31 cellular contexts compared by ENCODE assay signal in the genomic region with DNA sequence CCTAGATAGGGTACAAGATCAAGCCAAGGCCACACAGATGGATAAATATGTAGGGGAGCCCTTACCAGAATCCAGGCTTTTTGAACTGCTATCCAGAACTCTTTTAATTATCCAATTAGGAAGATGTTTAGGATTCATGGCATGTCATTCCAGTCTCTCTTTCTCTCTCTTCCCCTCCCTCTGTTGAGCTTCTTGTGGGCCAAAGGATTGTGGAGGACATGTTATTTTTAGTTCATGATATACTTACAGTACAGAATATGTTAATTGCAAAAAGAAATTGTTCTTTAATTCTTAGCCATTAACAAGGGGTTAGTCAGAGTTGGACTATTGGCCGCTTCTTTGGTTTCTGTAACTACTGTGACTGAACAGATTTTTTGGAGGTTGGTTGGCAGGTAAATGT.
A peak's percentile ranks its signal among the peaks of the same experiment; 100 is the strongest.
DNase-seq lines count a peak whose midpoint lies in the region; ATAC-seq and TF ChIP-seq lines count a peak whose summit lies in the region.
"Had no signal": no experiment of that assay in that cellular context is flagged by ENCODE, and none has a peak within 500 bp of the region (broad histone marks: within the 10 kb centered on the region; RNA-seq: fewer than 3 reads in every experiment).

No MANE protein-coding gene starts in this region.

- no peak overlapping the region for H3K4me3 Mint-ChIP-seq in stimulated activated effector memory CD8-positive, alpha-beta T cell treated with anti-CD3 and anti-CD28 coated beads, Interleukin-12 subunit alpha, Interleukin-12 subunit beta, amount 100 ng/mL, for 72 hours
- H3K4me3 Mint-ChIP-seq: activated T-helper 17 cell treated with anti-CD3 and anti-CD28 coated beads, Interleukin-2, amount 50 U/mL, for 72 hours; effector memory CD8-positive, alpha-beta T cell; neural progenitor cell had no signal

- intact Hi-C loops in ascending aorta (cut with DNase I) = loop anchor here (5.0 to 10.0 kb wide), 3 partner anchors 111 to 454 kb away; a partner anchor contains a TSS
- intact Hi-C loops in posterior vena cava (cut with DNase I) = loop anchor here (10.0 kb wide), 1 partner anchor 109 kb away; a partner anchor contains a TSS

- no peak overlapping the region for H3K9ac ChIP-seq in BLaER1
- H3K9ac ChIP-seq: neural progenitor cell, parathyroid adenoma had no signal

- H3K4me1 ChIP-seq in BLaER1 = peaks cover 29% of the 10 kb centered on the region
- peaks cover 12 to 38% of the 10 kb centered on the region in 2 donors for H3K4me1 ChIP-seq in ascending aorta
- H3K4me1 ChIP-seq in muscle layer of duodenum (ENCODE audit: control insufficient read depth in 1 of 2, insufficient read depth in 2 of 2, low read length in 2 of 2) = peaks cover 16 to 46% of the 10 kb centered on the region in 2 donors
- H3K4me1 ChIP-seq: colonic mucosa, parathyroid adenoma had no signal

- TF ChIP-seq CTCF in ascending aorta (IDR thresholded peaks at IDR 0.05) = no peak

- no peaks in the 10 kb centered on the region for H3K9me3 Mint-ChIP-seq in stimulated activated effector memory CD8-positive, alpha-beta T cell treated with anti-CD3 and anti-CD28 coated beads, Interleukin-12 subunit alpha, Interleukin-12 subunit beta, amount 100 ng/mL, for 72 hours
- H3K9me3 Mint-ChIP-seq: activated T-helper 17 cell treated with anti-CD3 and anti-CD28 coated beads, Interleukin-2, amount 50 U/mL, for 72 hours; effector memory CD8-positive, alpha-beta T cell; neural progenitor cell had no signal

- H3K27ac Mint-ChIP-seq in stimulated activated effector memory CD8-positive, alpha-beta T cell treated with anti-CD3 and anti-CD28 coated beads, Interleukin-12 subunit alpha, Interleukin-12 subunit beta, amount 100 ng/mL, for 72 hours = peak overlapping the region; percentile 1
- H3K27ac Mint-ChIP-seq: activated T-helper 17 cell treated with anti-CD3 and anti-CD28 coated beads, Interleukin-2, amount 50 U/mL, for 72 hours; neural progenitor cell had no signal

- H3K4me1 Mint-ChIP-seq in stimulated activated effector memory CD8-positive, alpha-beta T cell treated with anti-CD3 and anti-CD28 coated beads, Interleukin-12 subunit alpha, Interleukin-12 subunit beta, amount 100 ng/mL, for 72 hours = peaks cover 38% of the 10 kb centered on the region
- H3K4me1 Mint-ChIP-seq: activated T-helper 17 cell treated with anti-CD3 and anti-CD28 coated beads, Interleukin-2, amount 50 U/mL, for 72 hours had no signal

- H3K4me2 ChIP-seq in BLaER1 = peak overlapping the region; percentile 30; the same call in 1 of the 2 replicates
- H3K4me2 ChIP-seq: neural progenitor cell had no signal

- peaks cover 7% of the 10 kb centered on the region for H3K36me3 Mint-ChIP-seq in stimulated activated effector memory CD8-positive, alpha-beta T cell treated with anti-CD3 and anti-CD28 coated beads, Interleukin-12 subunit alpha, Interleukin-12 subunit beta, amount 100 ng/mL, for 72 hours

- H3K36me3 ChIP-seq in BLaER1 = no peaks in the 10 kb centered on the region
- H3K36me3 ChIP-seq in ascending aorta = no peaks in the 10 kb centered on the region
- H3K36me3 ChIP-seq in muscle layer of duodenum (ENCODE audit: control insufficient read depth in 1 of 2, insufficient read depth in 2 of 2, low read length in 2 of 2) = no peaks in the 10 kb centered on the region
- H3K36me3 ChIP-seq: BE2C, colonic mucosa, lower lobe of right lung, neural progenitor cell, Peyer's patch, right lobe of liver had no signal

- no peak for ATAC-seq in stimulated activated effector memory CD8-positive, alpha-beta T cell treated with anti-CD3 and anti-CD28 coated beads, Interleukin-12 subunit alpha, Interleukin-12 subunit beta, amount 100 ng/mL, for 72 hours
- ATAC-seq: activated T-helper 17 cell treated with anti-CD3 and anti-CD28 coated beads, Interleukin-2, amount 50 U/mL, for 72 hours; effector memory CD8-positive, alpha-beta T cell; lower lobe of right lung; right lobe of liver had no signal

- H3K9me3 ChIP-seq in BLaER1 (no peaks in the 10 kb centered on the region), ascending aorta (no peaks in the 10 kb centered on the region), muscle layer of duodenum (ENCODE audit: control insufficient read depth in 1 of 2, low read length in 2 of 2) (no peaks in the 10 kb centered on the region)
- H3K9me3 ChIP-seq: BE2C, colonic mucosa, lower lobe of right lung, Peyer's patch, right lobe of liver, testis had no signal

- no peaks in the 10 kb centered on the region for H3K27me3 ChIP-seq in BLaER1
- H3K27me3 ChIP-seq in ascending aorta = no peaks in the 10 kb centered on the region
- H3K27me3 ChIP-seq in muscle layer of duodenum (ENCODE audit: low read depth, low read length) = no peaks in the 10 kb centered on the region
- H3K27me3 ChIP-seq: BE2C, colonic mucosa, neural progenitor cell, Peyer's patch, right lobe of liver, testis had no signal

- H3K27ac ChIP-seq in BLaER1 (no peak overlapping the region), ascending aorta (peak overlapping the region; percentile 84 to 87), muscle layer of duodenum (ENCODE audit: low read length) (peak overlapping the region; percentile 84)
- H3K27ac ChIP-seq: colonic mucosa, lower lobe of right lung, neural progenitor cell, parathyroid adenoma, right lobe of liver had no signal

- no peaks in the 10 kb centered on the region for H4K20me1 ChIP-seq in BLaER1

- DNase-seq in ascending aorta (ENCODE audit: low spot score in 2 of 2) = no peak
- no peak for DNase-seq in stimulated activated effector memory CD8-positive, alpha-beta T cell treated with anti-CD3 and anti-CD28 coated beads, Interleukin-12 subunit alpha, Interleukin-12 subunit beta, amount 100 ng/mL, for 72 hours (ENCODE audit: low spot score in 2 of 2)
- no peak for DNase-seq in KG1 (lab: John Stamatoyannopoulos, UW)
- DNase-seq in NCI-H446 (lab: John Stamatoyannopoulos, UW) = no peak
- DNase-seq in anterior cingulate cortex (lab: John Stamatoyannopoulos, UW) = no peak
- DNase-seq in posterior vena cava (ENCODE audit: low spot score) = no peak
- DNase-seq: ACHN; activated naive CD4-positive, alpha-beta T cell treated with anti-CD3 and anti-CD28 coated beads, Interleukin-2, amount 50 U/mL, for 16 hours; colonic mucosa; DMS 273 treated with DMSO at 0.1 percent for 48 hours; effector memory CD8-positive, alpha-beta T cell; erythroblast; IMR-90; lower lobe of right lung; MV-4-11; NCI-H1436; NCI-H2081 treated with DMSO at 0.1 percent for 48 hours; NCI-H226; NCI-H748 treated with DMSO at 0.1 percent for 48 hours; Peyer's patch; right lobe of liver; SIG-M5; stimulated activated CD4-positive, alpha-beta T cell treated with anti-CD3 and anti-CD28 coated beads, Interleukin-4, amount 100 ng/mL, for 4 hours; SW 1271; testis had no signal

- H3K4me3 ChIP-seq in BLaER1 = no peak overlapping the region
- no peak overlapping the region for H3K4me3 ChIP-seq in ascending aorta
- H3K4me3 ChIP-seq in muscle layer of duodenum (ENCODE audit: low read depth in 1 of 2, low read length in 2 of 2) = no peak overlapping the region
- H3K4me3 ChIP-seq: colonic mucosa, lower lobe of right lung, neural progenitor cell, Peyer's patch, right lobe of liver, testis had no signal
